Comparison of ENCODE assay signal across 8 cellular contexts in the genomic region with DNA sequence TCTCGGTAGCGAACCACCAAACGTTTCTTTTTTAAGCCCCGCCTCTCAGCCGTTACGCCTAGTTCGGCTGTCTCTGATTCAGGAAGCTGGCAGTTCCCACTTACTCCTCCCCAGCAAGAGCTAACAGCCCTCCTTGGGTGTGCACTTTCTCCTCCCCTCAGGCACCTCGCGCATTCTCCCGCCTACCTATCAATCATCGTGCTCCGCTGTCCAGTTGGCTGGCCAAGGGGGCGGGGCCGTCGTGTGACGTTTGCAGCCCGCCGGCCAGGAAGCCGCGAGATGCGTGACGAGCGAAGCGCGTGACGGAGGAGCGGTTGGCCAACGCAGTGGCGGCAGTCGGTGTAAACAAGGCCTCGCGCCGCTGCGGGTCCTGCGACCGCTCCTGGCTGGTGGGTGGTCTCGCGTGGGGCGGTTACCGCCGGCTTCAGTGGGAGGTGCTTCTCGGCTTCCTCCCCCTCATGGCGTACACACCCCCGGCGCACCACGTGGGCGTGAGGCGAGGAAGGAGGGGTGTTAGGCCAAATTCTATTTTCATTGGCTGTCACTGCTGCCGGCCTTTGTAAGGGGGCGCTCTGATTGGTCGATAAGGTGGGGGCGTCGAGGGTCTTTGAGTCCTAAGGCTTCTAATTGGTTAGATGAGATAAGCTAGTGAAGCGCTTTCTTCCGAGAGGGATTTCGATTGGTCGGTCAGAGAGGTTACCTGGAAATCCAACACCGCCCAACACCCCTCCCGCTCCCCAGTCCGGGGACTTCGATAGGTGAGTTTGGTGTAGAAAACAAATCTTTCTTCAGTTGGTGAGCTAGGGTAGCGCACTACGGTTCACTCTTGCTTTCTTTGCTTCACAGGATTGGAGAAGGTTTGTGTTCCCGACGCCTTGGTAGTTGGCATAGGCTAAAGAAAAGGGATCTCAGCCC. TPM values are rescaled to one million over a fixed set of nuclear protein-coding genes. Genes with fewer than 3 reads are reported as not detected.
DNase-seq lines count a peak whose midpoint lies in the region; ATAC-seq and TF ChIP-seq lines count a peak whose summit lies in the region.

DCAF11 (plus strand) TSS at position 242 of the 915 bp plus-strand sequence. CDS start 818 bp downstream, outside the sequence.
NRL (minus strand) TSS at position 414 of the 915 bp plus-strand sequence. CDS start 32,101 bp downstream, outside the sequence.

- H3K9me3 ChIP-seq in smooth muscle cell (replicated peaks; ENCODE audit: low read depth): no peaks in the 10 kb centered on the region

- no peaks in the 10 kb centered on the region for H3K9me3 Mint-ChIP-seq in activated B cell treated with CpG ODN at 0.5 μM for 24 hours
- no peaks in the 10 kb centered on the region for H3K9me3 Mint-ChIP-seq in immature natural killer cell

- intact Hi-C loops in activated B cell treated with CpG ODN at 0.5 μM for 24 hours (cut with micrococcal nuclease): loop anchor here (1.0 to 10.0 kb wide), 17 partner anchors 9 to 1020 kb away; partner anchors contain the start of genes ACIN1, C14orf119, CHMP4A and EMC9

- H3K36me3 Mint-ChIP-seq in activated B cell treated with CpG ODN at 0.5 μM for 24 hours (ENCODE audit: low read depth): peaks cover 50% of the 10 kb centered on the region
- peaks cover 18 to 30% (median 18%) of the 10 kb centered on the region in 3 donors for H3K36me3 Mint-ChIP-seq in immature natural killer cell

- H3K79me2 ChIP-seq in smooth muscle cell (ENCODE audit: low read depth): peaks cover 11% of the 10 kb centered on the region

- CTCF ChIA-PET in activated B cell treated with CpG ODN at 0.5 μM for 24 hours (lab: Charles Lee): interaction anchor here (0.6 to 2.6 kb wide), 13 partner anchors 11 to 194 kb away, joined by 3 to 15 read pairs (median 5); partner anchors contain the start of genes EMC9, IRF9, PSME1 and PSME2

- H4K20me1 ChIP-seq in smooth muscle cell (ENCODE audit: low read depth): no peaks in the 10 kb centered on the region

- H3K4me1 Mint-ChIP-seq in activated B cell treated with CpG ODN at 0.5 μM for 24 hours (peaks cover 27% of the 10 kb centered on the region), immature natural killer cell (peaks cover 30 to 37% of the 10 kb centered on the region in 2 donors)

- peak within 1 kb of the TSS; percentile 80 for H3K4me3 ChIP-seq in smooth muscle cell

- H3K4me1 ChIP-seq in smooth muscle cell (ENCODE audit: low read depth): peaks cover 12% of the 10 kb centered on the region

- H2AFZ ChIP-seq in smooth muscle cell (ENCODE audit: low read depth): peak within 1 kb of the TSS; percentile 85

- no peaks in the 10 kb centered on the region for H3F3A ChIP-seq in smooth muscle cell (ENCODE audit: low read depth)

- DNase-seq in AG08396 (ENCODE audit: low spot score): peak; percentile 99
- DNase-seq in NCI-H226: peak; percentile 99
- DNase-seq in activated B cell treated with CpG ODN at 0.5 μM for 24 hours: peak; percentile 97
- DNase-seq in caudate nucleus (lab: John Stamatoyannopoulos, UW): peak; percentile 94 to 100 (median 99)
- DNase-seq in immature natural killer cell: peak; percentile 100
- DNase-seq in smooth muscle cell (lab: John Stamatoyannopoulos, UW; ENCODE audit: unreplicated experiment): peak; percentile 96

- H3K9ac ChIP-seq in smooth muscle cell (ENCODE audit: low read depth): peak within 1 kb of the TSS; percentile 94

- H3K4me3 Mint-ChIP-seq in activated B cell treated with CpG ODN at 0.5 μM for 24 hours (peak within 1 kb of the TSS; percentile 99), immature natural killer cell (peak within 1 kb of the TSS; percentile 96 to 100 (median 98))

- peak within 1 kb of the TSS; percentile 100 for H3K27ac Mint-ChIP-seq in activated B cell treated with CpG ODN at 0.5 μM for 24 hours
- H3K27ac Mint-ChIP-seq in immature natural killer cell: peak within 1 kb of the TSS; percentile 97 to 100 (median 98)

- H3K27ac ChIP-seq in caudate nucleus (ENCODE audit: low read depth, low read length) (peak within 1 kb of the TSS; percentile 100), smooth muscle cell (ENCODE audit: low read depth) (peak within 1 kb of the TSS; percentile 97)

- H3K36me3 ChIP-seq in smooth muscle cell (ENCODE audit: low read depth): no peaks in the 10 kb centered on the region

- POLR2A ChIA-PET in activated B cell treated with CpG ODN at 0.5 μM for 24 hours (lab: Charles Lee): interaction anchor here (0.6 to 6.1 kb wide), 48 partner anchors 9 to 1324 kb away, joined by 3 to 239 read pairs (median 7); partner anchors contain the start of genes ACIN1, C14orf119, CARMIL3 and CBLN3

- no peaks in the 10 kb centered on the region for H3K27me3 ChIP-seq in smooth muscle cell (ENCODE audit: low read depth)

- H3K4me2 ChIP-seq in smooth muscle cell: peak within 1 kb of the TSS; percentile 97

- peak; percentile 81 for ATAC-seq in GM19023 (IDR thresholded peaks at IDR 0.05; ENCODE audit: unreplicated experiment)
- ATAC-seq in HG03196 (IDR thresholded peaks at IDR 0.05; ENCODE audit: unreplicated experiment): peak; percentile 80
- ATAC-seq in activated B cell treated with CpG ODN at 0.5 μM for 24 hours (ENCODE audit: low read depth): peak; percentile 83

- TF ChIP-seq CTCF in activated B cell treated with CpG ODN at 0.5 μM for 24 hours (IDR thresholded peaks at IDR 0.05) (no peak), smooth muscle cell (IDR thresholded peaks at IDR 0.05; ENCODE audit: borderline replicate concordance, insufficient read depth, poor library complexity, severe bottlenecking) (no peak)

- WGBS in smooth muscle cell (ENCODE audit: low lambda C conversion rate): under 1% methylated on average over 58 of the region's 65 CpGs

- H3K27me3 Mint-ChIP-seq in activated B cell treated with CpG ODN at 0.5 μM for 24 hours: no peaks in the 10 kb centered on the region
- H3K27me3 Mint-ChIP-seq in immature natural killer cell (ENCODE audit: low read depth in 3 of 3): peaks cover 8 to 16% (median 12%) of the 10 kb centered on the region in 3 donors

RNA-seq across cellular contexts. Expression of gene DCAF11, which starts in this region (rescaled TPM):
- total RNA-seq in activated B cell treated with CpG ODN at 0.5 μM for 24 hours: 84.3 and 86.5 TPM in 2 replicates
- 100 to 1,000 TPM in 1 of 3 donors, 10 to 100 TPM in 2; 91.1 to 129 (median 98.2) TPM for polyA plus RNA-seq in immature natural killer cell
- 43.6 and 46.1 TPM in 2 replicates for total RNA-seq in smooth muscle cell
- polyA plus RNA-seq in smooth muscle cell: 31.8 and 39.3 TPM in 2 replicates

RNA-seq across cellular contexts. Expression of gene NRL, which starts in this region (rescaled TPM):
- 5.4 and 5.5 TPM in 2 replicates for total RNA-seq in activated B cell treated with CpG ODN at 0.5 μM for 24 hours
- polyA plus RNA-seq in immature natural killer cell: 1 to 10 TPM; 2.8 to 4.1 (median 3.0) TPM
- total RNA-seq in smooth muscle cell: 0.18 and 1.9 TPM in 2 replicates
- polyA plus RNA-seq in smooth muscle cell: 1.3 and 2.6 TPM in 2 replicates

Comparison
In these comparisons a context has a peak if more than half of its experiments do, and no peak if none do; other contexts are left out.
1. Peak in every context shown above with its lines: DNase-seq, ATAC-seq, H3K4me3 ChIP-seq and H3K27ac ChIP-seq.